ENCODE assay signal across 27 cellular contexts in genomic region chr6:160739955-160740354, GRCh38. TPM values are rescaled to one million over a fixed set of nuclear protein-coding genes. Genes with fewer than 3 reads are reported as not detected.
"Had no signal": no experiment of that assay in that cellular context is flagged by ENCODE, and none has a peak within 500 bp of the region (broad histone marks: within the 10 kb centered on the region; RNA-seq: fewer than 3 reads in every experiment).

No MANE protein-coding gene starts in this region.

- H3K27me3 ChIP-seq: breast epithelium, colonic mucosa, MG63 had no signal

- H3K4me3 ChIP-seq: breast epithelium, colonic mucosa, MG63, PC-9 had no signal

- H3K27ac ChIP-seq: breast epithelium, colonic mucosa, PC-9 had no signal

- H3K36me3 ChIP-seq: breast epithelium, colonic mucosa, MG63 had no signal

- DNase-seq: activated B cell treated with CpG ODN at 0.5 μM for 24 hours; activated CD4-positive, alpha-beta T cell treated with anti-CD3 and anti-CD28 coated beads for 1 hour; activated CD4-positive, alpha-beta T cell treated with anti-CD3 and anti-CD28 coated beads, Interleukin-2, amount 10 ng/mL, durations not matched to agents 24 days and 14 days; activated CD4-positive, alpha-beta T cell treated with anti-CD3 and anti-CD28 coated beads, Interleukin-2, amount 50 U/mL, for 48 hours; activated CD8-positive, alpha-beta memory T cell treated with anti-CD3 and anti-CD28 coated beads, Interleukin-2, amount 10 ng/mL, durations not matched to agents 7 days and 5 days; activated effector memory CD4-positive, alpha-beta T cell treated with Interleukin-2 at 50 U/mL for 16 hours; activated naive CD4-positive, alpha-beta T cell treated with anti-CD3 and anti-CD28 coated beads for 36 hours; activated naive CD8-positive, alpha-beta T cell treated with anti-CD3 and anti-CD28 coated beads, Interleukin-2, amount 10 ng/mL, durations not matched to agents 7 days and 5 days; activated T-cell treated with anti-CD3 and anti-CD28 coated beads, Interleukin-2, amount 50 U/mL, for 24 hours; aorta; caudate nucleus; colonic mucosa; MG63; MV-4-11; NCI-H1092 treated with DMSO at 0.1 percent for 48 hours; NCI-H1417 treated with DMSO at 0.1 percent for 48 hours; NCI-H1694; NCI-H2029 treated with DMSO at 0.1 percent for 48 hours; NCI-H446; NCI-H524; PC-9; SHP77 treated with DMSO at 0.1 percent for 48 hours; T-helper 17 cell; T1000 had no signal

- H3K4me1 ChIP-seq: breast epithelium, colonic mucosa had no signal

- H2AFZ ChIP-seq: PC-9 had no signal

- ATAC-seq: activated CD8-positive, alpha-beta memory T cell treated with anti-CD3 and anti-CD28 coated beads, Interleukin-2, amount 10 ng/mL, durations not matched to agents 7 days and 5 days; T-helper 17 cell had no signal

- H3K9me3 ChIP-seq: colonic mucosa, MG63 had no signal

- H3K4me2 ChIP-seq: PC-9 had no signal

RNA-seq across cellular contexts. Expression of gene PLG, which starts 37.9 kb away (rescaled TPM):
- total RNA-seq: activated naive CD4-positive, alpha-beta T cell treated with anti-CD3 and anti-CD28 coated beads for 36 hours; aorta; breast epithelium; cerebellum; PC-9; SK-MEL-5; T-helper 17 cell had no signal
